In genomic region chr2:169849710-169850109, GRCh38 we compare ENCODE assay signal across 22 cellular contexts.
"Had no signal": no experiment of that assay in that cellular context is flagged by ENCODE, and none has a peak within 500 bp of the region (broad histone marks: within the 10 kb centered on the region; RNA-seq: fewer than 3 reads in every experiment).

No MANE protein-coding gene starts in this region.

- H3K27me3 Mint-ChIP-seq: activated CD4-positive, alpha-beta memory T cell treated with anti-CD3 and anti-CD28 coated beads for 36 hours; activated naive CD4-positive, alpha-beta T cell treated with anti-CD3 and anti-CD28 coated beads, Interleukin-2, amount 50 U/mL, for 24 hours; activated naive CD8-positive, alpha-beta T cell treated with anti-CD3 and anti-CD28 coated beads, Interleukin-2, amount 50 U/mL, for 24 hours; naive thymus-derived CD8-positive, alpha-beta T cell had no signal

- H3K9ac ChIP-seq: neural progenitor cell had no signal

- H3K27me3 ChIP-seq: esophagus muscularis mucosa, foreskin keratinocyte, heart left ventricle, neural progenitor cell, right atrium auricular region, suprapubic skin, transverse colon had no signal

- H3K27ac Mint-ChIP-seq: activated CD4-positive, alpha-beta memory T cell treated with anti-CD3 and anti-CD28 coated beads for 36 hours; activated naive CD4-positive, alpha-beta T cell treated with anti-CD3 and anti-CD28 coated beads, Interleukin-2, amount 50 U/mL, for 24 hours; activated naive CD8-positive, alpha-beta T cell treated with anti-CD3 and anti-CD28 coated beads, Interleukin-2, amount 50 U/mL, for 24 hours; activated T-helper 2 cell treated with anti-CD3 and anti-CD28 coated beads, Interferon-gamma antibody, Interleukin-2, Interleukin-4, amounts not matched to agents 10 μg/mL and 5 μg/mL and 100 μg/mL, durations not matched to agents 14 hours and 24 hours and 36 hours; immature natural killer cell; neural progenitor cell had no signal

- ATAC-seq: activated naive CD8-positive, alpha-beta T cell treated with anti-CD3 and anti-CD28 coated beads, Interleukin-2, amount 50 U/mL, for 24 hours; foreskin keratinocyte; left colon; naive thymus-derived CD8-positive, alpha-beta T cell had no signal

- H3K4me1 ChIP-seq: foreskin keratinocyte, neural progenitor cell had no signal

- DNase-seq: activated CD4-positive, alpha-beta memory T cell treated with anti-CD3 and anti-CD28 coated beads for 36 hours; activated CD4-positive, alpha-beta T cell treated with anti-CD3 and anti-CD28 coated beads for 4 hours; activated naive CD8-positive, alpha-beta T cell treated with anti-CD3 and anti-CD28 coated beads, Interleukin-2, amount 50 U/mL, for 24 hours; activated T-cell treated with anti-CD3 and anti-CD28 coated beads, Interleukin-2, amount 50 U/mL, for 48 hours; foreskin keratinocyte; immature natural killer cell; kidney; left colon; naive thymus-derived CD8-positive, alpha-beta T cell; stimulated activated CD4-positive, alpha-beta T cell treated with anti-CD3 and anti-CD28 coated beads, Interleukin-1b, Interleukin-23, amount 100 ng/mL, for 48 hours; stimulated activated CD4-positive, alpha-beta T cell treated with anti-CD3 and anti-CD28 coated beads, Interleukin-4, amount 100 ng/mL, for 4 hours; stimulated activated CD8-positive, alpha-beta memory T cell treated with anti-CD3 and anti-CD28 coated beads, Interleukin-4, amount 100 ng/mL, for 48 hours; stimulated activated naive CD4-positive, alpha-beta T cell; transverse colon had no signal

- H2AFZ ChIP-seq: neural progenitor cell had no signal

- H3K27ac ChIP-seq: esophagus muscularis mucosa, foreskin keratinocyte, neural progenitor cell, right atrium auricular region, suprapubic skin, transverse colon had no signal

- H3K4me2 ChIP-seq: neural progenitor cell, smooth muscle cell had no signal

- H3K4me3 ChIP-seq: esophagus muscularis mucosa, heart left ventricle, neural progenitor cell, right atrium auricular region, smooth muscle cell, suprapubic skin, transverse colon had no signal

- H3K4me3 Mint-ChIP-seq: activated CD4-positive, alpha-beta memory T cell treated with anti-CD3 and anti-CD28 coated beads for 36 hours; activated naive CD4-positive, alpha-beta T cell treated with anti-CD3 and anti-CD28 coated beads, Interleukin-2, amount 50 U/mL, for 24 hours; activated naive CD8-positive, alpha-beta T cell treated with anti-CD3 and anti-CD28 coated beads, Interleukin-2, amount 50 U/mL, for 24 hours; immature natural killer cell; neural progenitor cell had no signal

- H3K4me1 Mint-ChIP-seq: neural progenitor cell had no signal

- H3K9me3 ChIP-seq: esophagus muscularis mucosa, heart left ventricle, right atrium auricular region, suprapubic skin, transverse colon had no signal

- H3K9me3 Mint-ChIP-seq: activated CD4-positive, alpha-beta memory T cell treated with anti-CD3 and anti-CD28 coated beads for 36 hours; activated naive CD4-positive, alpha-beta T cell treated with anti-CD3 and anti-CD28 coated beads, Interleukin-2, amount 50 U/mL, for 24 hours; activated naive CD8-positive, alpha-beta T cell treated with anti-CD3 and anti-CD28 coated beads, Interleukin-2, amount 50 U/mL, for 24 hours had no signal

- H3K36me3 ChIP-seq: esophagus muscularis mucosa, neural progenitor cell, right atrium auricular region, suprapubic skin, transverse colon had no signal
